36 cellular contexts compared by ENCODE assay signal in the genomic region with DNA sequence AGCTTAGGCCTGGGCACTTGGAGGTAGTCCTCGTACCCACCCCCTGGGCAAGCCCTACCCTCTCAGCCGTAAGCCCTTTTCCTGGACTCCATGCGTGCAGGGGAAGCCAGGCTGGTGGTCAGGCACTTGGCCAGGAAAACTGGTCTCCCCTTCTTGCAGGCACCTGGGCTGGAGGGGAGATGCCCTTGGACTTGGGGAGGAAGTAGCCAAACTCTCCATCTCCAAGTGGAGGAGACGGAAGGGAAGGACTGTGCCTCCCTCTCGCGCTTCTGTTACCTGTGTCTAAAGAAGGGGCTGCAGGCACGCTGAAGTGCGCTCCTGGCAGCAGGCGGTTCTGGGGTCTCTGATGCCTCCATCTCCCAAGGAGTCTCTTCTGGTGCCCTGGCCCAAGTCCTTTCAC.
"Had no signal": no experiment of that assay in that cellular context is flagged by ENCODE, and none has a peak within 500 bp of the region (broad histone marks: within the 10 kb centered on the region; RNA-seq: fewer than 3 reads in every experiment).

No MANE protein-coding gene starts in this region.

- H3K27ac ChIP-seq: ascending aorta, breast epithelium, cardiac muscle cell, esophagus muscularis mucosa, foreskin keratinocyte, gastrocnemius medialis, heart left ventricle, WERI-Rb-1 had no signal

- DNase-seq: activated B cell treated with CpG ODN at 0.5 μM for 24 hours; activated CD4-positive, alpha-beta T cell treated with anti-CD3 and anti-CD28 coated beads for 48 hours; activated CD4-positive, alpha-beta T cell treated with anti-CD3 and anti-CD28 coated beads, Interleukin-2, amount 50 U/mL, for 1 hour; activated CD4-positive, alpha-beta T cell treated with anti-CD3 and anti-CD28 coated beads, Interleukin-2, amount 50 U/mL, for 48 hours; activated CD8-positive, alpha-beta memory T cell treated with anti-CD3 and anti-CD28 coated beads for 24 hours; activated CD8-positive, alpha-beta T cell treated with anti-CD3 and anti-CD28 coated beads for 36 hours; activated effector memory CD4-positive, alpha-beta T cell treated with Interleukin-2 at 50 U/mL for 16 hours; activated gamma-delta T cell treated with Interleukin-2 at 50 U/mL for 16 hours; activated naive CD4-positive, alpha-beta T cell treated with anti-CD3 and anti-CD28 coated beads, Interleukin-2, amount 50 U/mL, for 16 hours; activated naive CD4-positive, alpha-beta T cell treated with Interleukin-2 at 50 U/mL for 16 hours; activated T-cell treated with anti-CD3 and anti-CD28 coated beads, Interleukin-2, amount 50 U/mL, for 4 hours; amygdala; cortex of kidney; dermis blood vessel endothelial cell; effector CD4-positive, alpha-beta T cell; effector memory CD8-positive, alpha-beta T cell; erythroblast; foreskin keratinocyte; gastrocnemius medialis; glutamatergic neuron; T-helper 1 cell; T-helper 17 cell; T1000; WERI-Rb-1 had no signal

- H3K9me3 Mint-ChIP-seq: activated B cell treated with CpG ODN at 0.5 μM for 24 hours; activated CD8-positive, alpha-beta T cell treated with anti-CD3 and anti-CD28 coated beads for 36 hours; activated T-cell treated with anti-CD3 and anti-CD28 coated beads, Interleukin-2, amount 50 U/mL, for 4 hours; activated T-helper 17 cell treated with anti-CD3 and anti-CD28 coated beads, Interleukin-2, amount 50 U/mL, for 72 hours; central memory CD8-positive, alpha-beta T cell; effector memory CD8-positive, alpha-beta T cell; T-helper 2 cell treated with Interferon-gamma antibody and Interleukin-4, amounts not matched to agents 5 μg/mL and 100 μg/mL, for 36 hours had no signal

- FAIRE-seq: colon had no signal

- H3K4me1 ChIP-seq: ascending aorta, breast epithelium, esophagus muscularis mucosa, foreskin keratinocyte, gastrocnemius medialis, heart left ventricle had no signal

- H3K27ac Mint-ChIP-seq: activated B cell treated with CpG ODN at 0.5 μM for 24 hours; activated CD8-positive, alpha-beta T cell treated with anti-CD3 and anti-CD28 coated beads for 36 hours; activated naive CD8-positive, alpha-beta T cell; activated T-helper 17 cell treated with anti-CD3 and anti-CD28 coated beads, Interleukin-2, amount 50 U/mL, for 72 hours; effector memory CD8-positive, alpha-beta T cell; T-helper 2 cell treated with Interferon-gamma antibody and Interleukin-4, amounts not matched to agents 5 μg/mL and 100 μg/mL, for 36 hours had no signal

- H3K9me3 ChIP-seq: ascending aorta, breast epithelium, esophagus muscularis mucosa, gastrocnemius medialis, heart left ventricle had no signal

- H3K27me3 ChIP-seq: ascending aorta, cardiac muscle cell had no signal

- H3K4me1 Mint-ChIP-seq: activated B cell treated with CpG ODN at 0.5 μM for 24 hours; activated T-helper 17 cell treated with anti-CD3 and anti-CD28 coated beads, Interleukin-2, amount 50 U/mL, for 72 hours; brain; central memory CD8-positive, alpha-beta T cell; T-helper 17 cell had no signal

- H3K4me3 ChIP-seq: ascending aorta, breast epithelium, cardiac muscle cell, esophagus muscularis mucosa, gastrocnemius medialis, heart left ventricle had no signal

- H3K4me3 Mint-ChIP-seq: activated B cell treated with CpG ODN at 0.5 μM for 24 hours; activated CD8-positive, alpha-beta T cell treated with anti-CD3 and anti-CD28 coated beads for 36 hours; activated naive CD8-positive, alpha-beta T cell; activated T-cell treated with anti-CD3 and anti-CD28 coated beads, Interleukin-2, amount 50 U/mL, for 4 hours; activated T-helper 17 cell treated with anti-CD3 and anti-CD28 coated beads, Interleukin-2, amount 50 U/mL, for 72 hours; brain; central memory CD8-positive, alpha-beta T cell; effector memory CD8-positive, alpha-beta T cell; T-helper 17 cell; T-helper 2 cell treated with Interferon-gamma antibody and Interleukin-4, amounts not matched to agents 5 μg/mL and 100 μg/mL, for 36 hours had no signal

- ATAC-seq: activated CD4-positive, CD25-positive, alpha-beta regulatory T cell treated with anti-CD3 and anti-CD28 coated beads, Interleukin-2, amount 50 U/mL, for 24 hours; activated CD8-positive, alpha-beta T cell treated with anti-CD3 and anti-CD28 coated beads for 36 hours; activated T-cell treated with anti-CD3 and anti-CD28 coated beads, Interleukin-2, amount 50 U/mL, for 4 hours; activated T-helper 17 cell treated with anti-CD3 and anti-CD28 coated beads, Interleukin-2, amount 50 U/mL, for 72 hours; effector memory CD8-positive, alpha-beta T cell; foreskin keratinocyte; gastrocnemius medialis; heart left ventricle; T-helper 17 cell had no signal

- H3K36me3 ChIP-seq: ascending aorta, breast epithelium, cardiac muscle cell, esophagus muscularis mucosa, gastrocnemius medialis, heart left ventricle, WERI-Rb-1 had no signal

- H3K36me3 Mint-ChIP-seq: activated naive CD8-positive, alpha-beta T cell; brain had no signal
